ENCODE assay signal across 1 cellular context in genomic region chr13:33182729-33183128, GRCh38.
TF ChIP-seq lines count a peak whose summit lies in the region.

No MANE protein-coding gene starts in this region.

TF ChIP-seq in GM12878, 131 proteins besides CTCF, POLR2A, EP300 and RAD21 (continued from another document):
- no peak for TF ChIP-seq IRF5 (IDR thresholded peaks at IDR 0.05; ENCODE audit: borderline replicate concordance)
- TF ChIP-seq NR2C2 (IDR thresholded peaks at IDR 0.05; ENCODE audit: borderline replicate concordance, control insufficient read depth, insufficient read length, low read depth) = no peak
- TF ChIP-seq, protein P1, sequence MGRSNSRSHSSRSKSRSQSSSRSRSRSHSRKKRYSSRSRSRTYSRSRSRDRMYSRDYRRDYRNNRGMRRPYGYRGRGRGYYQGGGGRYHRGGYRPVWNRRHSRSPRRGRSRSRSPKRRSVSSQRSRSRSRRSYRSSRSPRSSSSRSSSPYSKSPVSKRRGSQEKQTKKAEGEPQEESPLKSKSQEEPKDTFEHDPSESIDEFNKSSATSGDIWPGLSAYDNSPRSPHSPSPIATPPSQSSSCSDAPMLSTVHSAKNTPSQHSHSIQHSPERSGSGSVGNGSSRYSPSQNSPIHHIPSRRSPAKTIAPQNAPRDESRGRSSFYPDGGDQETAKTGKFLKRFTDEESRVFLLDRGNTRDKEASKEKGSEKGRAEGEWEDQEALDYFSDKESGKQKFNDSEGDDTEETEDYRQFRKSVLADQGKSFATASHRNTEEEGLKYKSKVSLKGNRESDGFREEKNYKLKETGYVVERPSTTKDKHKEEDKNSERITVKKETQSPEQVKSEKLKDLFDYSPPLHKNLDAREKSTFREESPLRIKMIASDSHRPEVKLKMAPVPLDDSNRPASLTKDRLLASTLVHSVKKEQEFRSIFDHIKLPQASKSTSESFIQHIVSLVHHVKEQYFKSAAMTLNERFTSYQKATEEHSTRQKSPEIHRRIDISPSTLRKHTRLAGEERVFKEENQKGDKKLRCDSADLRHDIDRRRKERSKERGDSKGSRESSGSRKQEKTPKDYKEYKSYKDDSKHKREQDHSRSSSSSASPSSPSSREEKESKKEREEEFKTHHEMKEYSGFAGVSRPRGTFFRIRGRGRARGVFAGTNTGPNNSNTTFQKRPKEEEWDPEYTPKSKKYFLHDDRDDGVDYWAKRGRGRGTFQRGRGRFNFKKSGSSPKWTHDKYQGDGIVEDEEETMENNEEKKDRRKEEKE (IDR thresholded peaks at IDR 0.05) = no peak; the same call in 1 of the 2 replicates
- TF ChIP-seq SIX5 (IDR thresholded peaks at IDR 0.05; ENCODE audit: low read depth, low read length, severe bottlenecking) = no peak
- TF ChIP-seq CREB1 (IDR thresholded peaks at IDR 0.05; ENCODE audit: low read depth) = no peak
- TF ChIP-seq JUND (IDR thresholded peaks at IDR 0.05; ENCODE audit: low read depth, low read length) = no peak
